ENCODE assay signal across 8 cellular contexts in the genomic region with DNA sequence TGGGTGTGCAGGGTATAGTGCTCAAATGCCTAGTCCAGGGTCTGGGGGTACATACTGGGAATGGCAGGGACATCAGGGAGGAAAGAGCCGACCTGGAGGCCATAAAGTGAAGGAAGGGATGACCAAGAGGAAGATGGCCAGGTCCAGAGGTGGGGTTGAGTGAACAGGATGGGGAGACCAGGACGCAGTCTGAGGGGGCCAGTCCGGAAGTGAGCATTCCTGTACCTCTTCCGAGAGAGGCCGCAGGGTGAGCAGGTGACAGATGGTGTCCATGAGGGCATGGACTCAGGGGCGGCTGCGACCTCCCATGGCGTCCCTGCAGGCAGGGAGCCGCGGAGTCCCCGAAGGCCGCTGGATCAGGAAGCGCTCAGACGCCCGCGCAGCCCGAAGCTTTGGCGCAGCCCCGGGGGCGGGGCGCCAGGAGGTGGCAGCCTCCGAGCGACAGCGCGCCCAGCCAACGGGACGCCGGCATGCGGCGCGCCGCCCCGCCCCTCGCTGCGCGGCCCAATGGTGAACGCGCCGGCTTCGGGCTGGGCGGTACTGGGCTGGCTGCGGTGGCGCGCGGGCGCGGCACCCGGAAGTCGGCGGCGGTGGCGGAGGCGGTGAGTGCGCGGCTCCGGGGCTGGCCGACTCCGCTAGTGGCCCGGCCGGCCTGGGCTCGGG. TPM values are rescaled to one million over a fixed set of nuclear protein-coding genes. Genes with fewer than 3 reads are reported as not detected.
A peak's percentile ranks its signal among the peaks of the same experiment; 100 is the strongest.
DNase-seq lines count a peak whose midpoint lies in the region; ATAC-seq, FAIRE-seq and TF ChIP-seq lines count a peak whose summit lies in the region.

A gene with protein sequence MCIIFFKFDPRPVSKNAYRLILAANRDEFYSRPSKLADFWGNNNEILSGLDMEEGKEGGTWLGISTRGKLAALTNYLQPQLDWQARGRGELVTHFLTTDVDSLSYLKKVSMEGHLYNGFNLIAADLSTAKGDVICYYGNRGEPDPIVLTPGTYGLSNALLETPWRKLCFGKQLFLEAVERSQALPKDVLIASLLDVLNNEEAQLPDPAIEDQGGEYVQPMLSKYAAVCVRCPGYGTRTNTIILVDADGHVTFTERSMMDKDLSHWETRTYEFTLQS (plus strand): TSS at position 578 of the 663 bp plus-strand sequence. CDS start 15,689 bp downstream, outside the sequence.

- intact Hi-C loops in T-helper 2 cell treated with Interferon-gamma antibody and Interleukin-4, amounts not matched to agents 100 ng/mL and 5 ng/mL, for 36 hours (cut with micrococcal nuclease), result loop anchor here (2.0 to 5.0 kb wide), 2 partner anchors 62 to 96 kb away; partner anchors contain the start of genes DGCR8, RANBP1 and TRMT2A
- intact Hi-C loops in right cardiac atrium (cut with DNase I), result no loop called here
- intact Hi-C loops in uterus (cut with DNase I; ENCODE audit: low total_unique reads), result no loop called here

- WGBS in right cardiac atrium, result under 1% methylated on average over 61 of the region's 61 CpGs

- H3K27me3 ChIP-seq in right cardiac atrium (ENCODE audit: control insufficient read depth, insufficient read depth) (no peaks in the 10 kb centered on the region), rectal smooth muscle tissue (ENCODE audit: control insufficient read depth, insufficient read depth, low read length) (no peaks in the 10 kb centered on the region), uterus (no peaks in the 10 kb centered on the region)

- H3K9ac ChIP-seq in rectal smooth muscle tissue (ENCODE audit: low read length), result peak within 1 kb of the TSS; percentile 82

- DNase-seq in GM12892 (ENCODE audit: insufficient read length), result peak; percentile 98
- peak; percentile 84 to 94 for DNase-seq in NCI-H1930 (lab: John Stamatoyannopoulos, UW)
- peak; percentile 92 to 98 (median 98) for DNase-seq in right cardiac atrium
- peak; percentile 87 to 94 for DNase-seq in uterus

- H3K36me3 ChIP-seq in rectal smooth muscle tissue (ENCODE audit: control insufficient read depth, insufficient read depth, low read length), result no peaks in the 10 kb centered on the region
- H3K36me3 ChIP-seq in uterus, result no peaks in the 10 kb centered on the region

- peak; percentile 89 for TF ChIP-seq POLR2A in GM12892 (IDR thresholded peaks at IDR 0.05; ENCODE audit: low read depth, low read length)
- peak; percentile 40 to 89 for TF ChIP-seq POLR2A in uterus (IDR thresholded peaks at IDR 0.05)

- peak; percentile 99 for FAIRE-seq in GM12892 (lab: Jason Lieb, UNC)

- H3K4me3 ChIP-seq in right cardiac atrium (ENCODE audit: low read length) (peak within 1 kb of the TSS; percentile 81), rectal smooth muscle tissue (ENCODE audit: low read length) (peak within 1 kb of the TSS; percentile 92), uterus (peak within 1 kb of the TSS; percentile 66 to 79)

- peaks cover 5% of the 10 kb centered on the region for H3K4me1 ChIP-seq in right cardiac atrium (ENCODE audit: control insufficient read depth, insufficient read depth, low read length)
- peaks cover 19% of the 10 kb centered on the region for H3K4me1 ChIP-seq in rectal smooth muscle tissue (ENCODE audit: control insufficient read depth, insufficient read depth, low read length)
- H3K4me1 ChIP-seq in uterus, result peaks cover 0 to 4% of the 10 kb centered on the region in 2 donors

- ATAC-seq in HG02884 (IDR thresholded peaks at IDR 0.05; ENCODE audit: unreplicated experiment), result peak; percentile 61
- ATAC-seq in right cardiac atrium, result peak; percentile 89 to 91

- H3K9me3 ChIP-seq in right cardiac atrium (ENCODE audit: control insufficient read depth, low read length) (no peaks in the 10 kb centered on the region), uterus (no peaks in the 10 kb centered on the region)

- H3K27ac ChIP-seq in angular gyrus (ENCODE audit: low read depth, low read length), result peak within 1 kb of the TSS; percentile 94
- peak within 1 kb of the TSS; percentile 91 for H3K27ac ChIP-seq in right cardiac atrium (ENCODE audit: low read length)
- peak within 1 kb of the TSS; percentile 74 for H3K27ac ChIP-seq in rectal smooth muscle tissue (ENCODE audit: low read depth, low read length)
- peak within 1 kb of the TSS; percentile 50 to 66 for H3K27ac ChIP-seq in uterus

- peak in 2 of 4 experiments; percentile 5 to 6 for TF ChIP-seq CTCF in uterus (IDR thresholded peaks at IDR 0.05)

RNA-seq across cellular contexts. Expression of the gene that starts here (rescaled TPM):
- 14.9 TPM for polyA plus RNA-seq in GM12892 (2012; ENCODE audit: missing spikeins)
- 39.1 and 43.5 TPM in 2 replicates for total RNA-seq in T-helper 2 cell treated with Interferon-gamma antibody and Interleukin-4, amounts not matched to agents 100 ng/mL and 5 ng/mL, for 36 hours
- total RNA-seq in right cardiac atrium, result 10 to 100 TPM; 61.1 to 70.4 (median 67.3) TPM
- 64.9 TPM for polyA plus RNA-seq in right cardiac atrium
- total RNA-seq in uterus, result 10 to 100 TPM in 2 of 4 donors, 1 to 10 TPM in 2; 2.8 to 25.1 (median 13.3) TPM

Comparison
In these comparisons a context has a peak if more than half of its experiments do, and no peak if none do; other contexts are left out.
1. Peak in every context shown above with its lines: DNase-seq, ATAC-seq, H3K4me3 ChIP-seq and H3K27ac ChIP-seq.